Comparison of ENCODE assay signal across 12 cellular contexts in genomic region chr2:159637988-159638501, GRCh38. TPM values are rescaled to one million over a fixed set of nuclear protein-coding genes. Genes with fewer than 3 reads are reported as not detected.
DNase-seq lines count a peak whose midpoint lies in the region; ATAC-seq and TF ChIP-seq lines count a peak whose summit lies in the region.
"Had no signal": no experiment of that assay in that cellular context is flagged by ENCODE, and none has a peak within 500 bp of the region (broad histone marks: within the 10 kb centered on the region; RNA-seq: fewer than 3 reads in every experiment).

No MANE protein-coding gene starts in this region.

- H3K4me1 Mint-ChIP-seq in mesothelial cell of epicardium, result peaks cover 6% of the 10 kb centered on the region

- DNase-seq in Daoy (ENCODE audit: low read depth) (peak; percentile 56), M059J (ENCODE audit: low read depth) (peak; percentile 95), cardiac fibroblast (ENCODE audit: low read depth in 2 of 2) (peak; percentile 78 to 98), mesothelial cell of epicardium (ENCODE audit: low spot score in 2 of 2, unreplicated experiment in 2 of 2) (no peak), body of pancreas (no peak), NCI-H2107 treated with DMSO at 0.1 percent for 48 hours (lab: John Stamatoyannopoulos, UW; ENCODE audit: unreplicated experiment) (no peak)
- DNase-seq: aorta, NCI-H1436 treated with DMSO at 0.1 percent for 48 hours, NCI-H82 had no signal

- peaks cover 45% of the 10 kb centered on the region for H3K9me3 Mint-ChIP-seq in mesothelial cell of epicardium

- H3K27me3 Mint-ChIP-seq in mesothelial cell of epicardium (ENCODE audit: low read depth), result no peaks in the 10 kb centered on the region

- H3K9me3 ChIP-seq in body of pancreas, result no peaks in the 10 kb centered on the region

- no peaks in the 10 kb centered on the region for H3K27me3 ChIP-seq in body of pancreas
- H3K27me3 ChIP-seq: right atrium auricular region had no signal

- peak overlapping the region; percentile 1 for H3K27ac Mint-ChIP-seq in mesothelial cell of epicardium

- WGBS in body of pancreas, 2 donors, result 69 to 71% methylated on average over 4 of the region's 4 CpGs

- H3K36me3 ChIP-seq in body of pancreas (replicated peaks in 1 of 2; ENCODE audit: insufficient read depth in 1 of 2, low read depth in 2 of 2), result no peaks in the 10 kb centered on the region
- H3K36me3 ChIP-seq: right atrium auricular region had no signal

- H3K4me1 ChIP-seq in body of pancreas, result no peaks in the 10 kb centered on the region
- H3K4me1 ChIP-seq: right atrium auricular region had no signal

- ATAC-seq in HG03565 (IDR thresholded peaks at IDR 0.05; ENCODE audit: unreplicated experiment) (no peak), body of pancreas (no peak), GM21825 (IDR thresholded peaks at IDR 0.05; ENCODE audit: unreplicated experiment) (no peak)

- H3K4me3 Mint-ChIP-seq in mesothelial cell of epicardium, result no peak overlapping the region

- H3K27ac ChIP-seq in body of pancreas, result no peak overlapping the region
- H3K27ac ChIP-seq: right atrium auricular region had no signal

- intact Hi-C loops in body of pancreas (cut with DNase I), result no loop called here

- H3K4me3 ChIP-seq in cardiac fibroblast (replicated peaks in 1 of 2; ENCODE audit: low read depth in 2 of 2, low read length in 2 of 2) (no peak overlapping the region), body of pancreas (no peak overlapping the region)
- H3K4me3 ChIP-seq: right atrium auricular region had no signal

- H3K36me3 Mint-ChIP-seq in mesothelial cell of epicardium, result peaks cover 24% of the 10 kb centered on the region

- TF ChIP-seq POLR2A in body of pancreas (IDR thresholded peaks at IDR 0.05), result no peak

- TF ChIP-seq CTCF in cardiac fibroblast (IDR thresholded peaks at IDR 0.05; ENCODE audit: low read depth, low read length) (no peak), mesothelial cell of epicardium (IDR thresholded peaks at IDR 0.05; ENCODE audit: unreplicated experiment) (no peak), body of pancreas (IDR thresholded peaks at IDR 0.05) (no peak)

RNA-seq across cellular contexts. Expression of gene BAZ2B, which starts 21.7 kb away (rescaled TPM):
- 21.5 and 36.1 TPM in 2 replicates for total RNA-seq in Daoy (2014; rRNA removed; shearing (Covaris generic))
- 20.9 and 24.0 TPM in 2 replicates for total RNA-seq in M059J (2014; rRNA removed; shearing (Covaris generic))
- total RNA-seq in mesothelial cell of epicardium (135 to 143 TPM (median 141 TPM) in 3 replicates), body of pancreas (100 to 1,000 TPM in 1 of 2 donors, 10 to 100 TPM in 1; 62.5 to 104 TPM)

Comparison
In these comparisons a context has a peak if more than half of its experiments do, and no peak if none do; other contexts are left out.
1. DNase-seq: peak in Daoy (single experiment), M059J (single experiment) and cardiac fibroblast (2 of 2); none in mesothelial cell of epicardium (0 of 2), body of pancreas (0 of 4) and NCI-H2107 treated with DMSO at 0.1 percent for 48 hours (single experiment).